ENCODE assay signal across 12 cellular contexts in the genomic region with DNA sequence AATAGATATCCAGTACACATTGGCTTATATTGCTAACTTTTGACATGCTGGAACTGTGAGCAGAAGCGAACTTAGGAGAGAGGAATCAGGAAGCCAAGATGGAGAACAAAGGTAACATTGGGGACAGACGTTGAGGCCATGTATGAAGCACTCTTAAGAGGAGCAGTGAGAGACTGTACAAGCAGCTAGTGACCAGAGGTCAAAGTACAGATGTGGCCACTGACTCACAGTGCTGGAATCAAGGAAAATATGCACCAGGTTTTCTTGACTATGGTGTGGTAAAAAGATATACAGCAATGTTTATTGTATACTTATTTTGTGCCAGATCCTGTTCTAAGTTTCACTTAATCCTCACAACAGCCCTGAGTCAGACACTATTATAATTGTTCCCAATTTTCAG. TPM values are rescaled to one million over a fixed set of nuclear protein-coding genes. Genes with fewer than 3 reads are reported as not detected.
A peak's percentile ranks its signal among the peaks of the same experiment; 100 is the strongest.
DNase-seq lines count a peak whose midpoint lies in the region; ATAC-seq and TF ChIP-seq lines count a peak whose summit lies in the region.
"Had no signal": no experiment of that assay in that cellular context is flagged by ENCODE, and none has a peak within 500 bp of the region (broad histone marks: within the 10 kb centered on the region; RNA-seq: fewer than 3 reads in every experiment).

No MANE protein-coding gene starts in this region.

- H3K4me3 ChIP-seq in mucosa of descending colon: no peak overlapping the region
- H3K4me3 ChIP-seq: dorsolateral prefrontal cortex, sigmoid colon had no signal

- DNase-seq in AG09319 (ENCODE audit: extremely low read depth, low read depth) (peak; percentile 69), M059J (ENCODE audit: low read depth) (peak; percentile 98), dermis blood vessel endothelial cell (peak; percentile 51), mucosa of descending colon (peak in 1 of 3 donors; percentile 66), cortex of kidney (lab: John Stamatoyannopoulos, UW) (no peak), NCI-H2081 (lab: John Stamatoyannopoulos, UW) (no peak), Kasumi-1 (lab: John Stamatoyannopoulos, UW) (no peak)
- DNase-seq: dorsolateral prefrontal cortex; NCI-H187; sigmoid colon; stimulated activated naive CD4-positive, alpha-beta T cell treated with Interleukin-2 at 50 U/mL for 16 hours had no signal

- no peaks in the 10 kb centered on the region for H3K9me3 ChIP-seq in mucosa of descending colon
- H3K9me3 ChIP-seq: sigmoid colon had no signal

- ATAC-seq in mucosa of descending colon: peak; percentile 97
- ATAC-seq in GM19035 (IDR thresholded peaks at IDR 0.05; ENCODE audit: unreplicated experiment): no peak

- TF ChIP-seq CTCF in AG09319 (IDR thresholded peaks at IDR 0.05; ENCODE audit: low read depth, low read length) (no peak), mucosa of descending colon (IDR thresholded peaks at IDR 0.05) (no peak)

- H3K36me3 ChIP-seq in mucosa of descending colon (ENCODE audit: low read depth): no peaks in the 10 kb centered on the region
- H3K36me3 ChIP-seq: sigmoid colon had no signal

- intact Hi-C loops in mucosa of descending colon (cut with DNase I, micrococcal nuclease): no loop called here

- peaks cover 11% of the 10 kb centered on the region for H3K4me1 ChIP-seq in mucosa of descending colon (ENCODE audit: low read depth)

RNA-seq across cellular contexts. Expression of gene IL20RB, which starts 2.0 kb away (rescaled TPM):
- total RNA-seq in M059J (2014; rRNA removed; shearing (Covaris generic)): 1.7 and 2.4 TPM in 2 replicates
- total RNA-seq in dermis blood vessel endothelial cell (0.60 and 1.7 TPM in 2 replicates), mucosa of descending colon (1 to 10 TPM in 2 of 3 donors, under 1 TPM in 1; 0.60 to 1.7 (median 1.2) TPM)

Comparison
In these comparisons a context has a peak if more than half of its experiments do, and no peak if none do; other contexts are left out.
1. DNase-seq: peak in AG09319 (single experiment), M059J (single experiment) and dermis blood vessel endothelial cell (single experiment); none in cortex of kidney (single experiment), NCI-H2081 (0 of 2) and Kasumi-1 (0 of 2).